ENCODE assay signal across 3 cellular contexts in genomic region chr1:112054504-112054903, GRCh38.
TF ChIP-seq lines count a peak whose summit lies in the region.

No MANE protein-coding gene starts in this region.

TF ChIP-seq in liver, 16 proteins besides CTCF, POLR2A, EP300 and RAD21 (continued from another document):
- TF ChIP-seq NR2F2 (IDR thresholded peaks at IDR 0.05) = peak; percentile 28

TF ChIP-seq in HepG2, 621 proteins besides CTCF, POLR2A, EP300 and RAD21 (continued from another document):
- TF ChIP-seq CHCHD3 (CRISPR knock-in tag; IDR thresholded peaks at IDR 0.05) = no peak
- no peak for TF ChIP-seq ZNF772 (CRISPR knock-in tag; IDR thresholded peaks at IDR 0.05)
- no peak for TF ChIP-seq HDAC6 (IDR thresholded peaks at IDR 0.05; ENCODE audit: low read depth, low read length)
- TF ChIP-seq STAT6 (CRISPR knock-in tag; IDR thresholded peaks at IDR 0.05; ENCODE audit: borderline replicate concordance) = no peak
- no peak for TF ChIP-seq RXRB (CRISPR knock-in tag; IDR thresholded peaks at IDR 0.05; ENCODE audit: borderline replicate concordance)
- no peak for TF ChIP-seq NFATC3 (CRISPR knock-in tag; IDR thresholded peaks at IDR 0.05)
- TF ChIP-seq RFX5 (IDR thresholded peaks at IDR 0.05; ENCODE audit: low read depth, low read length) = no peak
- TF ChIP-seq, protein P1, sequence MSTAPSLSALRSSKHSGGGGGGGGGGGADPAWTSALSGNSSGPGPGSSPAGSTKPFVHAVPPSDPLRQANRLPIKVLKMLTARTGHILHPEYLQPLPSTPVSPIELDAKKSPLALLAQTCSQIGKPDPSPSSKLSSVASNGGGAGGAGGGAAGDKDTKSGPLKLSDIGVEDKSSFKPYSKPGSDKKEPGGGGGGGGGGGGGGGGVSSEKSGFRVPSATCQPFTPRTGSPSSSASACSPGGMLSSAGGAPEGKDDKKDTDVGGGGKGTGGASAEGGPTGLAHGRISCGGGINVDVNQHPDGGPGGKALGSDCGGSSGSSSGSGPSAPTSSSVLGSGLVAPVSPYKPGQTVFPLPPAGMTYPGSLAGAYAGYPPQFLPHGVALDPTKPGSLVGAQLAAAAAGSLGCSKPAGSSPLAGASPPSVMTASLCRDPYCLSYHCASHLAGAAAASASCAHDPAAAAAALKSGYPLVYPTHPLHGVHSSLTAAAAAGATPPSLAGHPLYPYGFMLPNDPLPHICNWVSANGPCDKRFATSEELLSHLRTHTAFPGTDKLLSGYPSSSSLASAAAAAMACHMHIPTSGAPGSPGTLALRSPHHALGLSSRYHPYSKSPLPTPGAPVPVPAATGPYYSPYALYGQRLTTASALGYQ (CRISPR knock-in tag; IDR thresholded peaks at IDR 0.05) = no peak
- TF ChIP-seq ZNF747 (CRISPR knock-in tag; IDR thresholded peaks at IDR 0.05; ENCODE audit: borderline replicate concordance) = no peak
- no peak for TF ChIP-seq ZNF556 (CRISPR knock-in tag; IDR thresholded peaks at IDR 0.05; ENCODE audit: borderline replicate concordance)
- no peak for TF ChIP-seq ZBTB25 (CRISPR knock-in tag; IDR thresholded peaks at IDR 0.05)
TF ChIP-seq in HepG2: peak in this region for 0.

TF ChIP-seq in H1, 55 proteins besides CTCF, POLR2A, EP300 and RAD21 (continued from another document):
- TF ChIP-seq NRF1 (IDR thresholded peaks at IDR 0.05; ENCODE audit: low read depth, low read length) = no peak
- TF ChIP-seq SRF (IDR thresholded peaks at IDR 0.05; ENCODE audit: low read depth, low read length) = no peak
- no peak for TF ChIP-seq SIRT6 (IDR thresholded peaks at IDR 0.05; ENCODE audit: low read length)
- TF ChIP-seq RXRA (IDR thresholded peaks at IDR 0.05; ENCODE audit: insufficient read depth, low read depth, low read length) = no peak
- TF ChIP-seq POLR2AphosphoS5 (IDR thresholded peaks at IDR 0.05; ENCODE audit: low read depth, low read length) = no peak
- no peak for TF ChIP-seq SUZ12 (IDR thresholded peaks at IDR 0.05; ENCODE audit: low read length)
- no peak for TF ChIP-seq PHF8 (conservative IDR thresholded peaks at IDR 0.05; ENCODE audit: low read depth, low read length)
- no peak for TF ChIP-seq POU5F1 (IDR thresholded peaks at IDR 0.05; ENCODE audit: low read depth, low read length)
- no peak for TF ChIP-seq TAF1 (IDR thresholded peaks at IDR 0.05; ENCODE audit: low read depth, low read length)
- TF ChIP-seq CREB1 (IDR thresholded peaks at IDR 0.05) = no peak
- no peak for TF ChIP-seq JUN (IDR thresholded peaks at IDR 0.05; ENCODE audit: low read depth, low read length)
- TF ChIP-seq BRCA1 (IDR thresholded peaks at IDR 0.05; ENCODE audit: low read depth, low read length) = no peak
